In the genomic region with DNA sequence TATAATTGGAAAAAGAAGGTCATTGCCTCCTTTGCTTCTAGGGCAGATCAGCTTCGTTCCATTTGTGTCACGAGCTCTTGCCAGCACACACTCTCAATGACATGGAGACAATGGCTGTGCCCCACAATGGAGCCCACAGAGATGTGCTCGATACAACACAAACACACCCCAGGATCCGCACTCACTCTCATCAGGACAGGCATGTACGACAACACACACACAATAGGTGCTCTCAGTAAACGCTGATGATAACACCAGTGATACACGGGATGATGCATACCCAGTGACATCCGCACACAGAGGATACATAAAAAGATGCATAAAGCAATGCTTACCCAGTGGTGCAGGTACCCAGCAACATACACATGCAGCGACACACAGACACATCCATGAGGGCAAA, we compare ENCODE assay signal across 2 cellular contexts.
A peak's percentile ranks its signal among the peaks of the same experiment; 100 is the strongest.
TF ChIP-seq lines count a peak whose summit lies in the region.

No MANE protein-coding gene starts in this region.

TF ChIP-seq in GM23338, 12 proteins besides CTCF, POLR2A, EP300 and RAD21:
- no peak for TF ChIP-seq JUNB (IDR thresholded peaks at IDR 0.05; ENCODE audit: unreplicated experiment)

TF ChIP-seq in H1, 55 proteins besides CTCF, POLR2A, EP300 and RAD21:
- TF ChIP-seq BRCA1 (IDR thresholded peaks at IDR 0.05; ENCODE audit: low read depth, low read length), result no peak
- peak; percentile 21 for TF ChIP-seq EZH2 (IDR thresholded peaks at IDR 0.05; ENCODE audit: low read depth, low read length, severe bottlenecking)
- TF ChIP-seq TAF1 (IDR thresholded peaks at IDR 0.05; ENCODE audit: low read depth, low read length), result no peak
- TF ChIP-seq CHD2 (IDR thresholded peaks at IDR 0.05; ENCODE audit: low read length), result no peak
- no peak for TF ChIP-seq ASH2L (IDR thresholded peaks at IDR 0.05; ENCODE audit: low read length)
- TF ChIP-seq, protein P1, sequence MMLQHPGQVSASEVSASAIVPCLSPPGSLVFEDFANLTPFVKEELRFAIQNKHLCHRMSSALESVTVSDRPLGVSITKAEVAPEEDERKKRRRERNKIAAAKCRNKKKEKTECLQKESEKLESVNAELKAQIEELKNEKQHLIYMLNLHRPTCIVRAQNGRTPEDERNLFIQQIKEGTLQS (IDR thresholded peaks at IDR 0.05; ENCODE audit: insufficient read depth, low read depth, low read length), result no peak
- TF ChIP-seq SP4 (IDR thresholded peaks at IDR 0.05; ENCODE audit: low read length), result no peak
- no peak for TF ChIP-seq RXRA (IDR thresholded peaks at IDR 0.05; ENCODE audit: insufficient read depth, low read depth, low read length)
- peak; percentile 22; the same call in 1 of the 2 replicates for TF ChIP-seq SUZ12 (IDR thresholded peaks at IDR 0.05; ENCODE audit: low read length)
- no peak for TF ChIP-seq RFX5 (IDR thresholded peaks at IDR 0.05; ENCODE audit: borderline replicate concordance, low read depth, low read length)
- TF ChIP-seq CBX8 (IDR thresholded peaks at IDR 0.05; ENCODE audit: borderline replicate concordance, low read depth, low read length), result no peak
- TF ChIP-seq SRF (IDR thresholded peaks at IDR 0.05; ENCODE audit: low read depth, low read length), result no peak
